Comparison of ENCODE assay signal across 9 cellular contexts in the genomic region with DNA sequence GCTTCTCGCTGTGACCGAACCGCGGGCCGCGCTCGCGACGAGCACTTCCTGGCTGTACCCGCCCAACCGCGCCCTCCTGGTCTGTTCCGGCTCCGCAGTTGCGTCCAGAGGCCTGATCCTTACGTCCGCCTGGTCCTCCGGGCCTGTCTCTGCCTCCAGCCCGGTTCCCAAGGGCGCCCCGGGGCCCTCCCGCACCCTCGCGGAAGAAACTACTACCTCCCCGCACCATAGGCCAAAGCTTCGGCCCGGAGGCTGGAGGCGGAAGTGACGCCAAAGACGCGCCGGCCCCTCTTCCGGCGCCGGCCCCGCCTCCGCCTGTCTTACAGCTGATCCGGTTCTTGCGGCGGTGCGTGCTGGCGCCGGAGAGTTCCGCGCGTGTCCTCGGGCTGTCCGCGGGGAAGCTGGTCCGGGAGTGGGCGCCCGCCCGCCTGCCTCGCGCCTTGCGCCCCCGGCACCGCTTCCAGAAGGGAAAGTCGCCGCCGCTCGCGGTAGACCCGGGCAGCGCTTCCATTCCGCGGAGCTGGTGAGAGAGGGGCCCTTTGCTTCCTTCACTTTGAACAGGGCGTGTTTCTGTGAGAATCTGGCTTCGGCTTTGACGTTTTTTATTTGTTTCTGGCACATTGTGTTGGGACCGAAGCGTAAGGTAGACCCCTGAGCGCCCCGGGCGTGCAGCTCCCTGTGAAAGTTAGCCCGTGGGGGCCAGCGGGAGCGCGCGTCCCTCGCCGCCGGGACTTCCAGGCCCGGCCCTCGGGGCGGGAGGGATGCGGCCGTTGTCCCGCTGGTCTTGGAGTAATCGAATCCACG. TPM values are rescaled to one million over a fixed set of nuclear protein-coding genes. Genes with fewer than 3 reads are reported as not detected.
DNase-seq lines count a peak whose midpoint lies in the region; ATAC-seq, FAIRE-seq and TF ChIP-seq lines count a peak whose summit lies in the region.
"Had no signal": no experiment of that assay in that cellular context is flagged by ENCODE, and none has a peak within 500 bp of the region (broad histone marks: within the 10 kb centered on the region; RNA-seq: fewer than 3 reads in every experiment).

A gene (plus strand): TSS at position 316 of the 804 bp plus-strand sequence. CDS start 3,425 bp downstream, outside the sequence.

- peak in 2 of 3 donors; percentile 3 to 48 for TF ChIP-seq POLR2A in spleen (IDR thresholded peaks at IDR 0.05)

- H3K4me3 Mint-ChIP-seq in WTC11 = peak within 1 kb of the TSS; percentile 87

- peaks cover 12% of the 10 kb centered on the region for H3K36me3 Mint-ChIP-seq in WTC11

- intact Hi-C loops in spleen (cut with DNase I; ENCODE audit: low total_unique reads) = loop anchor here (10.0 kb wide), 2 partner anchors 273 to 483 kb away; no protein-coding TSS in a partner anchor

- H3K27ac ChIP-seq in spleen = peak within 1 kb of the TSS; percentile 95 to 99 (median 96)

- H3K4me1 ChIP-seq in spleen = peaks cover 19 to 62% (median 33%) of the 10 kb centered on the region in 6 donors

- peaks cover 7% of the 10 kb centered on the region for H3K36me3 ChIP-seq in bronchial epithelial cell (ENCODE audit: control insufficient read depth, insufficient read depth, low read length)
- peaks cover 0 to 28% (median 15%) of the 10 kb centered on the region in 6 donors for H3K36me3 ChIP-seq in spleen

- POLR2A ChIA-PET in WTC11 (lab: Charles Lee) = interaction anchor here (1.0 kb wide), 1 partner anchor 17 kb away, joined by 3 read pairs; a partner anchor contains a TSS

- FAIRE-seq in bronchial epithelial cell (lab: Jason Lieb, UNC) = no peak
- FAIRE-seq: G401.6 had no signal

- CTCF ChIA-PET in WTC11 (lab: Charles Lee) = interaction anchor here (0.7 to 2.5 kb wide), 9 partner anchors 19 to 480 kb away, joined by 3 to 13 read pairs (median 5); a partner anchor contains a TSS

- H3K4me3 ChIP-seq in bronchial epithelial cell (ENCODE audit: low read depth, low read length) (peak within 1 kb of the TSS; percentile 96), spleen (peak within 1 kb of the TSS; percentile 86 to 100 (median 98))

- peak within 1 kb of the TSS; percentile 91 for H3K27ac Mint-ChIP-seq in WTC11

- no peaks in the 10 kb centered on the region for H3K27me3 ChIP-seq in bronchial epithelial cell (ENCODE audit: control insufficient read depth, insufficient read depth, low read length)
- no peaks in the 10 kb centered on the region for H3K27me3 ChIP-seq in spleen (replicated peaks in 1 of 7)

- no peaks in the 10 kb centered on the region for H3K27me3 Mint-ChIP-seq in WTC11 (ENCODE audit: low read depth)

- peak; percentile 45 to 75 for DNase-seq in NCI-H2081 (lab: John Stamatoyannopoulos, UW)
- DNase-seq in NCI-H2081 treated with DMSO at 0.1 percent for 48 hours (lab: John Stamatoyannopoulos, UW) = no peak
- DNase-seq in NCI-H2107 (lab: John Stamatoyannopoulos, UW) = peak; percentile 73
- DNase-seq in WTC11 (ENCODE audit: low spot score) = peak; percentile 71
- DNase-seq in bronchial epithelial cell (ENCODE audit: low read depth) = peak; percentile 69
- peak; percentile 90 for DNase-seq in iris pigment epithelial cell (ENCODE audit: low read depth)
- DNase-seq in spleen = peak; percentile 96

- no peaks in the 10 kb centered on the region for H3K9me3 ChIP-seq in spleen

- no peak for TF ChIP-seq CTCF in WTC11 (IDR thresholded peaks at IDR 0.05)
- TF ChIP-seq CTCF in bronchial epithelial cell (IDR thresholded peaks at IDR 0.05; ENCODE audit: insufficient read depth, low read length, severe bottlenecking) = no peak
- TF ChIP-seq CTCF in spleen (IDR thresholded peaks at IDR 0.05 in 8 of 11, conservative IDR thresholded peaks at IDR 0.05 in 3 of 11) = peak in 4 of 11 experiments; percentile 5 to 40 (median 16)

- WGBS in spleen, 5 donors = 0% methylated on average over 57 to 91 of the region's 91 CpGs

- H3K4me1 Mint-ChIP-seq in WTC11 = peaks cover 11% of the 10 kb centered on the region

- ATAC-seq in HG02870 (IDR thresholded peaks at IDR 0.05; ENCODE audit: unreplicated experiment) = peak; percentile 81
- ATAC-seq in WTC11 = peak; percentile 78

- no peaks in the 10 kb centered on the region for H3K9me3 Mint-ChIP-seq in WTC11

TF ChIP-seq in WTC11, 78 proteins besides CTCF, POLR2A, EP300 and RAD21 (continues in another document):
- TF ChIP-seq TCF7 (CRISPR knock-in tag; IDR thresholded peaks at IDR 0.05; ENCODE audit: low read depth) = no peak
- no peak for TF ChIP-seq ATF1 (CRISPR knock-in tag; IDR thresholded peaks at IDR 0.05)
- TF ChIP-seq ZNF219 (CRISPR knock-in tag; IDR thresholded peaks at IDR 0.05; ENCODE audit: borderline replicate concordance) = no peak
- 0 out of 2 replicates have a peak, but pooled peaks have one; percentile 28 for TF ChIP-seq NFE2L1 (CRISPR knock-in tag; IDR thresholded peaks at IDR 0.05)
- no peak for TF ChIP-seq ETV6 (CRISPR knock-in tag; IDR thresholded peaks at IDR 0.05)
- no peak for TF ChIP-seq JAZF1 (CRISPR knock-in tag; IDR thresholded peaks at IDR 0.05)
- TF ChIP-seq GABPB1 (CRISPR knock-in tag; IDR thresholded peaks at IDR 0.05) = peak; percentile 89; the same call in 1 of the 2 replicates
- no peak for TF ChIP-seq ZNF416 (CRISPR knock-in tag; IDR thresholded peaks at IDR 0.05)
- TF ChIP-seq KAT7 (CRISPR knock-in tag; IDR thresholded peaks at IDR 0.05; ENCODE audit: borderline replicate concordance) = no peak
- TF ChIP-seq, protein P1, sequence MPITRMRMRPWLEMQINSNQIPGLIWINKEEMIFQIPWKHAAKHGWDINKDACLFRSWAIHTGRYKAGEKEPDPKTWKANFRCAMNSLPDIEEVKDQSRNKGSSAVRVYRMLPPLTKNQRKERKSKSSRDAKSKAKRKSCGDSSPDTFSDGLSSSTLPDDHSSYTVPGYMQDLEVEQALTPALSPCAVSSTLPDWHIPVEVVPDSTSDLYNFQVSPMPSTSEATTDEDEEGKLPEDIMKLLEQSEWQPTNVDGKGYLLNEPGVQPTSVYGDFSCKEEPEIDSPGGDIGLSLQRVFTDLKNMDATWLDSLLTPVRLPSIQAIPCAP (CRISPR knock-in tag; IDR thresholded peaks at IDR 0.05) = no peak; the same call in 1 of the 2 replicates
- TF ChIP-seq TEAD1 (CRISPR knock-in tag; IDR thresholded peaks at IDR 0.05) = no peak
- TF ChIP-seq FOXJ3 (CRISPR knock-in tag; IDR thresholded peaks at IDR 0.05; ENCODE audit: borderline replicate concordance) = no peak
- TF ChIP-seq ZNF121 (CRISPR knock-in tag; IDR thresholded peaks at IDR 0.05) = no peak
- no peak for TF ChIP-seq RORB (CRISPR knock-in tag; IDR thresholded peaks at IDR 0.05)
- TF ChIP-seq FOXK1 (CRISPR knock-in tag; IDR thresholded peaks at IDR 0.05) = peak; percentile 78; the same call in 1 of the 2 replicates
- TF ChIP-seq ESRRA (CRISPR knock-in tag; IDR thresholded peaks at IDR 0.05; ENCODE audit: borderline replicate concordance) = peak; percentile 77; the same call in 1 of the 2 replicates
- no peak for TF ChIP-seq NR2C2 (CRISPR knock-in tag; IDR thresholded peaks at IDR 0.05)
- no peak for TF ChIP-seq ZNF423 (CRISPR knock-in tag; IDR thresholded peaks at IDR 0.05)
- TF ChIP-seq, protein P2, sequence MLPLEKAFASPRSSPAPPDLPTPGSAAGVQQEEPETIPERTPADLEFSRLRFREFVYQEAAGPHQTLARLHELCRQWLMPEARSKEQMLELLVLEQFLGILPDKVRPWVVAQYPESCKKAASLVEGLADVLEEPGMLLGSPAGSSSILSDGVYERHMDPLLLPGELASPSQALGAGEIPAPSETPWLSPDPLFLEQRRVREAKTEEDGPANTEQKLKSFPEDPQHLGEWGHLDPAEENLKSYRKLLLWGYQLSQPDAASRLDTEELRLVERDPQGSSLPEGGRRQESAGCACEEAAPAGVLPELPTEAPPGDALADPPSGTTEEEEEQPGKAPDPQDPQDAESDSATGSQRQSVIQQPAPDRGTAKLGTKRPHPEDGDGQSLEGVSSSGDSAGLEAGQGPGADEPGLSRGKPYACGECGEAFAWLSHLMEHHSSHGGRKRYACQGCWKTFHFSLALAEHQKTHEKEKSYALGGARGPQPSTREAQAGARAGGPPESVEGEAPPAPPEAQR (CRISPR knock-in tag; IDR thresholded peaks at IDR 0.05) = no peak
- TF ChIP-seq CBFB (CRISPR knock-in tag; IDR thresholded peaks at IDR 0.05; ENCODE audit: low read depth) = no peak
- no peak for TF ChIP-seq SMAD4 (CRISPR knock-in tag; IDR thresholded peaks at IDR 0.05)
- TF ChIP-seq, protein P3, sequence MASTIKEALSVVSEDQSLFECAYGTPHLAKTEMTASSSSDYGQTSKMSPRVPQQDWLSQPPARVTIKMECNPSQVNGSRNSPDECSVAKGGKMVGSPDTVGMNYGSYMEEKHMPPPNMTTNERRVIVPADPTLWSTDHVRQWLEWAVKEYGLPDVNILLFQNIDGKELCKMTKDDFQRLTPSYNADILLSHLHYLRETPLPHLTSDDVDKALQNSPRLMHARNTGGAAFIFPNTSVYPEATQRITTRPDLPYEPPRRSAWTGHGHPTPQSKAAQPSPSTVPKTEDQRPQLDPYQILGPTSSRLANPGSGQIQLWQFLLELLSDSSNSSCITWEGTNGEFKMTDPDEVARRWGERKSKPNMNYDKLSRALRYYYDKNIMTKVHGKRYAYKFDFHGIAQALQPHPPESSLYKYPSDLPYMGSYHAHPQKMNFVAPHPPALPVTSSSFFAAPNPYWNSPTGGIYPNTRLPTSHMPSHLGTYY (CRISPR knock-in tag; IDR thresholded peaks at IDR 0.05) = no peak
- TF ChIP-seq NFYB (CRISPR knock-in tag; conservative IDR thresholded peaks at IDR 0.05; ENCODE audit: low read depth) = 0 out of 2 replicates have a peak, but pooled peaks have one; percentile 14
- no peak for TF ChIP-seq TP53 (CRISPR knock-in tag; IDR thresholded peaks at IDR 0.05)
- TF ChIP-seq JUN (CRISPR knock-in tag; IDR thresholded peaks at IDR 0.05) = no peak
- TF ChIP-seq TEAD4 (CRISPR knock-in tag; IDR thresholded peaks at IDR 0.05) = no peak
- TF ChIP-seq, protein P4, sequence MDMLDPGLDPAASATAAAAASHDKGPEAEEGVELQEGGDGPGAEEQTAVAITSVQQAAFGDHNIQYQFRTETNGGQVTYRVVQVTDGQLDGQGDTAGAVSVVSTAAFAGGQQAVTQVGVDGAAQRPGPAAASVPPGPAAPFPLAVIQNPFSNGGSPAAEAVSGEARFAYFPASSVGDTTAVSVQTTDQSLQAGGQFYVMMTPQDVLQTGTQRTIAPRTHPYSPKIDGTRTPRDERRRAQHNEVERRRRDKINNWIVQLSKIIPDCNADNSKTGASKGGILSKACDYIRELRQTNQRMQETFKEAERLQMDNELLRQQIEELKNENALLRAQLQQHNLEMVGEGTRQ (CRISPR knock-in tag; IDR thresholded peaks at IDR 0.05) = no peak
- TF ChIP-seq ELF4 (CRISPR knock-in tag; IDR thresholded peaks at IDR 0.05; ENCODE audit: low read depth) = no peak
- TF ChIP-seq IRF2 (CRISPR knock-in tag; IDR thresholded peaks at IDR 0.05; ENCODE audit: borderline replicate concordance, low read depth) = no peak
- TF ChIP-seq ZNF317 (CRISPR knock-in tag; IDR thresholded peaks at IDR 0.05; ENCODE audit: borderline replicate concordance, low read depth) = no peak

RNA-seq across cellular contexts. Expression of the gene that starts here (rescaled TPM):
- total RNA-seq in WTC11 (2021) (15.5 to 31.2 TPM (median 15.6 TPM) in 3 replicates), bronchial epithelial cell (8.8 and 10.3 TPM in 2 replicates), spleen (10 to 100 TPM in 6 of 7 donors, 1 to 10 TPM in 1; 9.4 to 34.4 (median 12.9) TPM)
- polyA plus RNA-seq in spleen = 1 to 10 TPM; 1.6 to 3.1 (median 1.8) TPM
